In genomic region chr13:68588623-68589022, GRCh38 we compare ENCODE assay signal across 10 cellular contexts.
DNase-seq lines count a peak whose midpoint lies in the region; ATAC-seq lines count a peak whose summit lies in the region.
"Had no signal": no experiment of that assay in that cellular context is flagged by ENCODE, and none has a peak within 500 bp of the region (broad histone marks: within the 10 kb centered on the region; RNA-seq: fewer than 3 reads in every experiment).

No MANE protein-coding gene starts in this region.

- no peak overlapping the region for H3K4me3 Mint-ChIP-seq in immature natural killer cell

- DNase-seq in Karpas-422 (peak; percentile 66), neuronal stem cell (ENCODE audit: low spot score) (no peak), immature natural killer cell (no peak), HPDE6-E6E7 (ENCODE audit: extremely low spot score) (no peak), D341Med (ENCODE audit: low spot score) (no peak)
- no peak for DNase-seq in activated effector memory CD4-positive, alpha-beta T cell treated with Interleukin-2 at 50 U/mL for 16 hours
- DNase-seq: stimulated activated CD4-positive, alpha-beta T cell treated with anti-CD3 and anti-CD28 coated beads, Interleukin-12 subunit alpha, Interleukin-12 subunit beta, amount 100 ng/mL, for 4 hours had no signal

- H3K27me3 Mint-ChIP-seq in immature natural killer cell (ENCODE audit: low read depth in 3 of 3) = peaks cover 0 to 3% (median 2%) of the 10 kb centered on the region in 3 donors

- no peak overlapping the region for H2BK12ac ChIP-seq in neuronal stem cell (ENCODE audit: low read length)

- no peak overlapping the region for H2AK5ac ChIP-seq in neuronal stem cell (ENCODE audit: low read depth, low read length)

- no peaks in the 10 kb centered on the region for H3K4me1 Mint-ChIP-seq in immature natural killer cell

- H3K79me2 ChIP-seq in Karpas-422 (ENCODE audit: low read length) = no peaks in the 10 kb centered on the region

- H3K4me2 ChIP-seq in Karpas-422 (ENCODE audit: low read depth, low read length, poor library complexity, severe bottlenecking) (no peak overlapping the region), neuronal stem cell (ENCODE audit: insufficient read depth, low read length, poor library complexity, severe bottlenecking) (no peak overlapping the region)

- 0 out of 2 replicates have a peak overlapping the region, but pooled peaks have one; percentile 15 for H3K4me3 ChIP-seq in Karpas-422 (ENCODE audit: low read length)
- H3K4me3 ChIP-seq in neuronal stem cell (ENCODE audit: low read length in 2 of 2) = no peak overlapping the region

- no peak overlapping the region for H3K14ac ChIP-seq in neuronal stem cell (ENCODE audit: low read length)

- H2BK5ac ChIP-seq in neuronal stem cell (ENCODE audit: low read length) = no peak overlapping the region

- H3K27ac Mint-ChIP-seq in immature natural killer cell = no peak overlapping the region

- no peak overlapping the region for H4K91ac ChIP-seq in neuronal stem cell (ENCODE audit: low read depth, low read length, poor library complexity)

- no CpG with 5 or more reads among the region's 4 CpGs for WGBS in neuronal stem cell (ENCODE audit: extremely low coverage in 2 of 2, insufficient read length in 2 of 2, insufficient replicate concordance in 1 of 2), 2 donors

- no peak overlapping the region for H3K4ac ChIP-seq in neuronal stem cell (ENCODE audit: low read length)

- no peak overlapping the region for H3K18ac ChIP-seq in neuronal stem cell (ENCODE audit: low read length)

- no peaks in the 10 kb centered on the region for H3K9me2 ChIP-seq in Karpas-422 (replicated peaks; ENCODE audit: insufficient read depth, low read length)

- no peaks in the 10 kb centered on the region for H3K9me3 ChIP-seq in Karpas-422 (ENCODE audit: low read length)
- no peaks in the 10 kb centered on the region for H3K9me3 ChIP-seq in neuronal stem cell (replicated peaks in 1 of 2; ENCODE audit: control insufficient read depth in 2 of 2, insufficient read depth in 1 of 2, low read depth in 1 of 2, low read length in 2 of 2)

- H3K79me1 ChIP-seq in neuronal stem cell (ENCODE audit: low read depth, low read length) = no peaks in the 10 kb centered on the region

- ATAC-seq in GM19372 (IDR thresholded peaks at IDR 0.05; ENCODE audit: low read depth, unreplicated experiment) (peak; percentile 99), HG02885 (IDR thresholded peaks at IDR 0.05; ENCODE audit: poor library complexity, unreplicated experiment) (peak; percentile 100)
- ATAC-seq: Panc1 had no signal

- H3K23ac ChIP-seq in neuronal stem cell (ENCODE audit: low read depth, low read length, poor library complexity) = no peak overlapping the region

- no peak overlapping the region for H4K8ac ChIP-seq in neuronal stem cell (ENCODE audit: low read depth, low read length)

- no peak overlapping the region for H2BK15ac ChIP-seq in neuronal stem cell (ENCODE audit: low read length)

- no peak overlapping the region for H3K9ac ChIP-seq in Karpas-422 (ENCODE audit: low read length)
- H3K9ac ChIP-seq in neuronal stem cell (ENCODE audit: low read depth, low read length, poor library complexity) = no peak overlapping the region

- H4K20me1 ChIP-seq in Karpas-422 (ENCODE audit: insufficient read depth, low read depth, low read length) = no peaks in the 10 kb centered on the region

- H3K27ac ChIP-seq in Karpas-422 (ENCODE audit: low read length) (no peak overlapping the region), neuronal stem cell (replicated peaks; ENCODE audit: low read length) (no peak overlapping the region)

- no peaks in the 10 kb centered on the region for H3K36me3 ChIP-seq in Karpas-422 (ENCODE audit: insufficient read depth, low read length)
- no peaks in the 10 kb centered on the region for H3K36me3 ChIP-seq in neuronal stem cell (replicated peaks in 1 of 2; ENCODE audit: control insufficient read depth in 2 of 2, insufficient read depth in 2 of 2, low read length in 2 of 2)

- H2BK120ac ChIP-seq in neuronal stem cell (ENCODE audit: low read depth, low read length) = no peak overlapping the region

- peaks cover 10 to 36% (median 22%) of the 10 kb centered on the region in 6 donors for H3K9me3 Mint-ChIP-seq in immature natural killer cell

- no peaks in the 10 kb centered on the region for H3K4me1 ChIP-seq in Karpas-422 (ENCODE audit: low read length)
- H3K4me1 ChIP-seq in neuronal stem cell (ENCODE audit: control insufficient read depth in 2 of 2, insufficient read depth in 1 of 2, low read depth in 1 of 2, low read length in 2 of 2) = no peaks in the 10 kb centered on the region

- H2AFZ ChIP-seq in Karpas-422 (ENCODE audit: low read length) (peak overlapping the region; percentile 61), neuronal stem cell (ENCODE audit: low read length) (peak overlapping the region; percentile 82)

- H3K27me3 ChIP-seq in Karpas-422 (ENCODE audit: low read length) (no peaks in the 10 kb centered on the region), neuronal stem cell (ENCODE audit: control insufficient read depth in 3 of 3, insufficient read depth in 3 of 3, low read depth in 1 of 3, low read length in 3 of 3) (no peaks in the 10 kb centered on the region)

- H3K36me3 Mint-ChIP-seq in immature natural killer cell = no peaks in the 10 kb centered on the region
